8 cellular contexts compared by ENCODE assay signal in the genomic region with DNA sequence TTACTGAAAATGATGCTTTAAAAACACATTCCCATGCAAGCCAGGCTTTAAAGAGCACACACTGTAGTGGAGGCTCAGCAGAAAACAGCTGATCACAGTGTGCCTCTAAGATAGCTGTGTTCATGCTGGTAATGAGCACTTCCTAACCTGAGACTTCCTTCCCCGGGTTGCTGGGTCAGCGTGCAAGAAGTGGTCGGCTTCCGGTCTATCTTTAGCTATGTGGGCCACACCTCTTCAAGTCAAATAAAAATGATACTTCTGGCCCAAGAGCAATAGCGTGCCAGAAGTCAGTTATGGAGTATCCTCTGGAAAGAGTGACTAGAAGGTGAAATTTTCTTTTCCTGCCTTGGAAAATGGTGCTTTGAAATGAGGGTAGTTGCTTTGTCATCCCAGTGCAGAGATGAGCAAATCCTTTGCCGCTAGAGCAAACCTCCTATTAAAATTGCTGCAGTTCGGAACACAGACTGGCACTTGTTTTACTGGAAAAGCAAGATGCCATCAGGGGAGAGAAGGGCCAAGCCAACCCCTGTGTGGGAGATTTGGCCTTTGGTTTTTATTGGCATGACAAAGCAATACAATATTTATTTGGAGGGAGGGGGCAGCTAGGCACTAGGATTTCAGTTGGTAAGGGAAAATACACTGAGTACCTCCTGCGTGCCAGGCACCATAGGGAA.
DNase-seq lines count a peak whose midpoint lies in the region; ATAC-seq, FAIRE-seq and TF ChIP-seq lines count a peak whose summit lies in the region.

No MANE protein-coding gene starts in this region.

- no peak overlapping the region for H3K4me3 ChIP-seq in sigmoid colon

- TF ChIP-seq POLR2A in GM12891 (IDR thresholded peaks at IDR 0.05; ENCODE audit: low read depth, low read length), result no peak
- TF ChIP-seq POLR2A in sigmoid colon (IDR thresholded peaks at IDR 0.05), result no peak

- TF ChIP-seq CTCF in RWPE1 (conservative IDR thresholded peaks at IDR 0.05; ENCODE audit: low read depth), result no peak
- TF ChIP-seq CTCF in foreskin keratinocyte (conservative IDR thresholded peaks at IDR 0.05), result no peak
- TF ChIP-seq CTCF in sigmoid colon (IDR thresholded peaks at IDR 0.05), result no peak

- intact Hi-C loops in sigmoid colon (cut with DNase I), result no loop called here

- H3K4me1 ChIP-seq in foreskin keratinocyte (peaks cover 38% of the 10 kb centered on the region), sigmoid colon (peaks cover 0 to 56% (median 47%) of the 10 kb centered on the region in 4 donors)

- POLR2A ChIA-PET in RWPE1 (lab: Yijun Ruan, JAX; ENCODE audit: low non-redundant PET), result interaction anchor here (1.0 kb wide), 1 partner anchor 63 kb away, joined by 3 read pairs; no protein-coding TSS in a partner anchor

- H3K36me3 ChIP-seq in sigmoid colon, result peaks cover 0 to 20% (median 6%) of the 10 kb centered on the region in 4 donors

- peak; percentile 34 for ATAC-seq in foreskin keratinocyte
- ATAC-seq in HG02938 (IDR thresholded peaks at IDR 0.05; ENCODE audit: unreplicated experiment), result no peak
- no peak for ATAC-seq in GM21390 (IDR thresholded peaks at IDR 0.05; ENCODE audit: unreplicated experiment)

- FAIRE-seq in GM12891 (lab: Jason Lieb, UNC), result peak; percentile 76

- H3K9me3 ChIP-seq in sigmoid colon, result no peaks in the 10 kb centered on the region

- no peaks in the 10 kb centered on the region for H3K27me3 ChIP-seq in foreskin keratinocyte
- H3K27me3 ChIP-seq in sigmoid colon, result no peaks in the 10 kb centered on the region

- TF ChIP-seq EP300 in sigmoid colon (IDR thresholded peaks at IDR 0.05), result no peak

- peak overlapping the region; percentile 90 for H3K27ac ChIP-seq in RWPE1
- H3K27ac ChIP-seq in foreskin keratinocyte, result peak overlapping the region; percentile 56
- H3K27ac ChIP-seq in sigmoid colon, result peak overlapping the region in 3 of 4 donors; percentile 12 to 44 (median 22)

- DNase-seq in GM12891 (ENCODE audit: insufficient read length, low spot score) (peak; percentile 30), RWPE1 (ENCODE audit: low spot score) (peak; percentile 41), foreskin keratinocyte (no peak), sigmoid colon (no peak), AML-193 (lab: John Stamatoyannopoulos, UW) (no peak)
- no peak for DNase-seq in activated CD8-positive, alpha-beta memory T cell treated with anti-CD3 and anti-CD28 coated beads for 24 hours

- CTCF ChIA-PET in RWPE1 (lab: Yijun Ruan, JAX), result interaction anchor here (0.7 to 1.1 kb wide), 2 partner anchors 61 to 288 kb away, joined by 3 to 8 read pairs; no protein-coding TSS in a partner anchor

- WGBS in sigmoid colon, 2 donors, result 8 to 30% methylated on average over 8 of the region's 8 CpGs

TF ChIP-seq in GM12891, 5 proteins besides CTCF, POLR2A, EP300 and RAD21:
- TF ChIP-seq SPI1 (IDR thresholded peaks at IDR 0.05; ENCODE audit: low read depth, low read length) (peak; percentile 64), TAF1 (IDR thresholded peaks at IDR 0.05; ENCODE audit: low read depth, low read length) (no peak), POLR2AphosphoS5 (IDR thresholded peaks at IDR 0.05; ENCODE audit: low read depth, low read length) (no peak), PAX5 (IDR thresholded peaks at IDR 0.05; ENCODE audit: insufficient read depth, low read length, severe bottlenecking) (no peak), POU2F2 (IDR thresholded peaks at IDR 0.05; ENCODE audit: low read depth, low read length) (no peak)

Comparison
In these comparisons a context has a peak if more than half of its experiments do, and no peak if none do; other contexts are left out.
1. DNase-seq: peak in GM12891 (single experiment) and RWPE1 (single experiment); none in foreskin keratinocyte (0 of 2), sigmoid colon (single experiment), AML-193 (0 of 2) and activated CD8-positive, alpha-beta memory T cell treated with anti-CD3 and anti-CD28 coated beads for 24 hours (single experiment).
2. H3K27ac ChIP-seq: peak in every context shown above with its lines; median percentile 90 in RWPE1; 56 in foreskin keratinocyte; 22 in sigmoid colon.